ENCODE assay signal across 15 cellular contexts in genomic region chr1:8649875-8650274, GRCh38.
DNase-seq lines count a peak whose midpoint lies in the region; ATAC-seq, FAIRE-seq and TF ChIP-seq lines count a peak whose summit lies in the region.
"Had no signal": no experiment of that assay in that cellular context is flagged by ENCODE, and none has a peak within 500 bp of the region (broad histone marks: within the 10 kb centered on the region; RNA-seq: fewer than 3 reads in every experiment).

No MANE protein-coding gene starts in this region.

- H3K27me3 ChIP-seq in GM12878 (replicated peaks in 1 of 2; ENCODE audit: control insufficient read depth in 2 of 2, insufficient read depth in 2 of 2, low read length in 1 of 2): no peaks in the 10 kb centered on the region

- TF ChIP-seq CTCF in activated CD8-positive, alpha-beta T cell treated with anti-CD3 and anti-CD28 coated beads for 36 hours (IDR thresholded peaks at IDR 0.05): no peak
- TF ChIP-seq CTCF in HEK293 (tag by site-specific recombination; IDR thresholded peaks at IDR 0.05): no peak
- no peak for TF ChIP-seq CTCF in GM12878 (IDR thresholded peaks at IDR 0.05 in 2 of 3, conservative IDR thresholded peaks at IDR 0.05 in 1 of 3; ENCODE audit: control insufficient read depth in 2 of 3, extremely low read depth in 1 of 3, insufficient read depth in 1 of 3, low read depth in 3 of 3, low read length in 3 of 3)
- no peak for TF ChIP-seq CTCF in progenitor cell of endocrine pancreas (IDR thresholded peaks at IDR 0.05; ENCODE audit: unreplicated experiment)

- peaks cover 12% of the 10 kb centered on the region for H3K4me1 ChIP-seq in HEK293 (ENCODE audit: control insufficient read depth, insufficient read depth, low read length)
- peaks cover 61% of the 10 kb centered on the region for H3K4me1 ChIP-seq in GM12878 (ENCODE audit: control insufficient read depth, insufficient read depth, low read length)

- peaks cover 53% of the 10 kb centered on the region for H3K4me1 Mint-ChIP-seq in activated CD8-positive, alpha-beta T cell treated with anti-CD3 and anti-CD28 coated beads, Interleukin-2, amount 10 ng/mL, durations not matched to agents 7 days and 5 days (ENCODE audit: low read depth)
- H3K4me1 Mint-ChIP-seq in activated CD8-positive, alpha-beta T cell treated with anti-CD3 and anti-CD28 coated beads for 36 hours (ENCODE audit: low read depth): peaks cover 50% of the 10 kb centered on the region
- peaks cover 54% of the 10 kb centered on the region for H3K4me1 Mint-ChIP-seq in progenitor cell of endocrine pancreas (ENCODE audit: low read depth)

- no peak overlapping the region for H3K4me3 Mint-ChIP-seq in activated CD8-positive, alpha-beta T cell treated with anti-CD3 and anti-CD28 coated beads, Interleukin-2, amount 10 ng/mL, durations not matched to agents 7 days and 5 days
- H3K4me3 Mint-ChIP-seq in activated CD8-positive, alpha-beta T cell treated with anti-CD3 and anti-CD28 coated beads for 36 hours: no peak overlapping the region
- no peak overlapping the region for H3K4me3 Mint-ChIP-seq in progenitor cell of endocrine pancreas (ENCODE audit: low read depth)
- H3K4me3 Mint-ChIP-seq: B cell; CD4-positive, alpha-beta T cell had no signal

- CTCF ChIA-PET in activated CD8-positive, alpha-beta T cell treated with anti-CD3 and anti-CD28 coated beads, Interleukin-2, amount 10 ng/mL, durations not matched to agents 7 days and 5 days (lab: Charles Lee): interaction anchor here (0.6 to 5.8 kb wide), 3 partner anchors 11 to 220 kb away, joined by 3 to 38 read pairs (median 5); no protein-coding TSS in a partner anchor
- CTCF ChIA-PET in activated CD8-positive, alpha-beta T cell treated with anti-CD3 and anti-CD28 coated beads for 36 hours (lab: Charles Lee): interaction anchor here (1.0 to 1.2 kb wide), 2 partner anchors 10 to 51 kb away, joined by 4 to 5 read pairs; no protein-coding TSS in a partner anchor
- CTCF ChIA-PET in HEK293 (lab: Yijun Ruan, JAX): interaction anchor here (0.6 to 2.1 kb wide), 2 partner anchors 11 to 21 kb away, joined by 3 to 9 read pairs; no protein-coding TSS in a partner anchor
- CTCF ChIA-PET in GM12878 (lab: Yijun Ruan, JAX): interaction anchor here (1.0 to 2.5 kb wide), 4 partner anchors 9 to 199 kb away, joined by 3 to 9 read pairs (median 4); no protein-coding TSS in a partner anchor

- no peak overlapping the region for H3K27ac ChIP-seq in HEK293 (ENCODE audit: extremely low read depth, low read depth, low read length)
- H3K27ac ChIP-seq in GM12878 (ENCODE audit: control insufficient read depth, insufficient read depth): no peak overlapping the region
- H3K27ac ChIP-seq: GM23248 had no signal

- no peaks in the 10 kb centered on the region for H4K20me1 ChIP-seq in GM12878 (ENCODE audit: control insufficient read depth, insufficient read depth)

- peaks cover 13% of the 10 kb centered on the region for H3K36me3 Mint-ChIP-seq in activated CD8-positive, alpha-beta T cell treated with anti-CD3 and anti-CD28 coated beads, Interleukin-2, amount 10 ng/mL, durations not matched to agents 7 days and 5 days (ENCODE audit: low read depth)
- H3K36me3 Mint-ChIP-seq in activated CD8-positive, alpha-beta T cell treated with anti-CD3 and anti-CD28 coated beads for 36 hours (ENCODE audit: low read depth): peaks cover 10% of the 10 kb centered on the region
- H3K36me3 Mint-ChIP-seq in progenitor cell of endocrine pancreas (ENCODE audit: insufficient read depth): peaks cover 15% of the 10 kb centered on the region

- 96% methylated on average over 6 of the region's 6 CpGs for WGBS in GM12878 (ENCODE audit: insufficient coverage, insufficient replicate concordance, low lambda C conversion rate, missing lambda C conversion rate)

- no peaks in the 10 kb centered on the region; a peak in 1 of 3 replicates for H3K36me3 ChIP-seq in HEK293 (ENCODE audit: control insufficient read depth in 2 of 2, insufficient read depth in 1 of 2, low read length in 2 of 2)
- no peaks in the 10 kb centered on the region for H3K36me3 ChIP-seq in GM12878 (ENCODE audit: control insufficient read depth in 2 of 2, insufficient read depth in 2 of 2, low read length in 1 of 2)

- POLR2A ChIA-PET in activated CD8-positive, alpha-beta T cell treated with anti-CD3 and anti-CD28 coated beads, Interleukin-2, amount 10 ng/mL, durations not matched to agents 7 days and 5 days (lab: Charles Lee): interaction anchor here (0.6 kb wide), 1 partner anchor 689 kb away, joined by 4 read pairs; no protein-coding TSS in a partner anchor
- POLR2A ChIA-PET in activated CD8-positive, alpha-beta T cell treated with anti-CD3 and anti-CD28 coated beads for 36 hours (lab: Charles Lee): no interaction called here
- POLR2A ChIA-PET in HEK293 (lab: Yijun Ruan, JAX): no interaction called here
- POLR2A ChIA-PET in GM12878 (lab: Charles Lee): interaction anchor here (0.6 to 4.2 kb wide), 7 partner anchors 12 to 72 kb away, joined by 3 to 40 read pairs (median 4); no protein-coding TSS in a partner anchor

- H3K4me3 ChIP-seq in HEK293 (ENCODE audit: low read depth, low read length) (no peak overlapping the region), GM12878 (no peak overlapping the region)
- H3K4me3 ChIP-seq: GM23248 had no signal

- RAD21 ChIA-PET in GM12878 (lab: Charles Lee; ENCODE audit: unreplicated experiment): interaction anchor here (0.5 to 19.1 kb wide), 4 partner anchors 16 to 88 kb away, joined by 3 to 384 read pairs (median 6); no protein-coding TSS in a partner anchor

- no TSS peak for BruUV-seq in GM12878 (replicated peaks; lab: Mats Ljungman, UMichigan)

- no peak for TF ChIP-seq POLR2A in GM12878 (IDR thresholded peaks at IDR 0.05; ENCODE audit: low read depth, low read length)

- no peak for TF ChIP-seq RAD21 in GM12878 (IDR thresholded peaks at IDR 0.05; ENCODE audit: insufficient read depth, low read depth, low read length)

- H3K79me2 ChIP-seq in GM12878 (ENCODE audit: control insufficient read depth, insufficient read depth, low read length): peaks cover 51% of the 10 kb centered on the region

- FAIRE-seq in GM12878 (lab: Jason Lieb, UNC): no peak
- FAIRE-seq: A204.1, GM12891 had no signal

- H3K9ac ChIP-seq in GM12878 (ENCODE audit: control insufficient read depth, insufficient read depth, low read length): no peak overlapping the region
- H3K9ac ChIP-seq: GM23248 had no signal

- H3K9me3 Mint-ChIP-seq in activated CD8-positive, alpha-beta T cell treated with anti-CD3 and anti-CD28 coated beads, Interleukin-2, amount 10 ng/mL, durations not matched to agents 7 days and 5 days (ENCODE audit: insufficient read depth): no peaks in the 10 kb centered on the region
- H3K9me3 Mint-ChIP-seq in activated CD8-positive, alpha-beta T cell treated with anti-CD3 and anti-CD28 coated beads for 36 hours: no peaks in the 10 kb centered on the region
- no peaks in the 10 kb centered on the region for H3K9me3 Mint-ChIP-seq in progenitor cell of endocrine pancreas (ENCODE audit: low read depth)
- H3K9me3 Mint-ChIP-seq: CD4-positive, alpha-beta T cell had no signal

- peak overlapping the region; percentile 2 for H3K27ac Mint-ChIP-seq in activated CD8-positive, alpha-beta T cell treated with anti-CD3 and anti-CD28 coated beads, Interleukin-2, amount 10 ng/mL, durations not matched to agents 7 days and 5 days
- H3K27ac Mint-ChIP-seq in activated CD8-positive, alpha-beta T cell treated with anti-CD3 and anti-CD28 coated beads for 36 hours: no peak overlapping the region
- peak overlapping the region; percentile 51 for H3K27ac Mint-ChIP-seq in progenitor cell of endocrine pancreas
- H3K27ac Mint-ChIP-seq: B cell; CD4-positive, alpha-beta T cell had no signal

- H2AFZ ChIP-seq in GM12878 (ENCODE audit: control insufficient read depth, low read depth, low read length): no peak overlapping the region
- H2AFZ ChIP-seq: GM23248 had no signal

- ATAC-seq in activated CD8-positive, alpha-beta T cell treated with anti-CD3 and anti-CD28 coated beads, Interleukin-2, amount 10 ng/mL, durations not matched to agents 7 days and 5 days: no peak
- no peak for ATAC-seq in activated CD8-positive, alpha-beta T cell treated with anti-CD3 and anti-CD28 coated beads for 36 hours
- ATAC-seq in GM12878: no peak

- SMC1A ChIA-PET in GM12878 (lab: Charles Lee; ENCODE audit: uncharacterized antibody, unreplicated experiment): interaction anchor here (0.7 to 19.5 kb wide), 6 partner anchors 11 to 89 kb away, joined by 3 to 587 read pairs (median 4); no protein-coding TSS in a partner anchor

- H3K9me3 ChIP-seq in HEK293 (ENCODE audit: control insufficient read depth, insufficient read depth, low read depth, low read length): no peaks in the 10 kb centered on the region
- no peaks in the 10 kb centered on the region for H3K9me3 ChIP-seq in GM12878 (replicated peaks; ENCODE audit: control insufficient read depth, insufficient read depth, low read length)

- in situ Hi-C loops in GM12878 (cut with MboI): no loop called here

- DNase-seq in activated CD8-positive, alpha-beta T cell treated with anti-CD3 and anti-CD28 coated beads, Interleukin-2, amount 10 ng/mL, durations not matched to agents 7 days and 5 days: no peak
- DNase-seq in activated CD8-positive, alpha-beta T cell treated with anti-CD3 and anti-CD28 coated beads for 36 hours: no peak
- DNase-seq in GM12878 (ENCODE audit: low read depth, low spot score) (no peak), progenitor cell of endocrine pancreas (ENCODE audit: low spot score, unreplicated experiment) (no peak), SKM-1 (lab: John Stamatoyannopoulos, UW; ENCODE audit: unreplicated experiment) (no peak)
- DNase-seq in stimulated activated CD4-positive, alpha-beta T cell treated with anti-CD3 and anti-CD28 coated beads, Interleukin-2, amount 100 ng/mL, for 24 hours: no peak
- DNase-seq: C1 segment of cervical spinal cord; CD4-positive, alpha-beta T cell; DMS79; GM23248; H7 had no signal

- no peak for TF ChIP-seq EP300 in GM12878 (IDR thresholded peaks at IDR 0.05; ENCODE audit: borderline replicate concordance in 1 of 2, control insufficient read depth in 1 of 2, low read depth in 2 of 2, low read length in 2 of 2)

- 0 out of 2 replicates have a peak overlapping the region, but pooled peaks have one; percentile 3 for H3K4me2 ChIP-seq in GM12878 (ENCODE audit: control insufficient read depth, insufficient read depth)

- intact Hi-C loops in activated CD8-positive, alpha-beta T cell treated with anti-CD3 and anti-CD28 coated beads for 36 hours (cut with micrococcal nuclease): no loop called here
- intact Hi-C loops in GM12878 (cut with micrococcal nuclease; ENCODE audit: unreplicated experiment): loop anchor here (2.0 kb wide), 1 partner anchor 15 kb away; no protein-coding TSS in a partner anchor

- no peaks in the 10 kb centered on the region for H3K27me3 Mint-ChIP-seq in activated CD8-positive, alpha-beta T cell treated with anti-CD3 and anti-CD28 coated beads, Interleukin-2, amount 10 ng/mL, durations not matched to agents 7 days and 5 days (ENCODE audit: low read depth)
- H3K27me3 Mint-ChIP-seq in activated CD8-positive, alpha-beta T cell treated with anti-CD3 and anti-CD28 coated beads for 36 hours: no peaks in the 10 kb centered on the region
- no peaks in the 10 kb centered on the region for H3K27me3 Mint-ChIP-seq in progenitor cell of endocrine pancreas
- H3K27me3 Mint-ChIP-seq: B cell; CD4-positive, alpha-beta T cell had no signal

TF ChIP-seq in HEK293, 187 proteins besides CTCF, POLR2A, EP300 and RAD21 (continues in another document):
- peak; percentile 96 for TF ChIP-seq ZNF623 (tag by site-specific recombination; IDR thresholded peaks at IDR 0.05)

TF ChIP-seq in GM12878, 131 proteins besides CTCF, POLR2A, EP300 and RAD21 (continues in another document):
- no peak for TF ChIP-seq PML (IDR thresholded peaks at IDR 0.05; ENCODE audit: low read length)

Comparison
In these comparisons a context has a peak if more than half of its experiments do, and no peak if none do; other contexts are left out.
1. POLR2A ChIA-PET loops: an anchor here in activated CD8-positive, alpha-beta T cell treated with anti-CD3 and anti-CD28 coated beads, Interleukin-2, amount 10 ng/mL, durations not matched to agents 7 days and 5 days (0.6 kb wide) and GM12878 (0.6 to 4.2 kb wide); none called in activated CD8-positive, alpha-beta T cell treated with anti-CD3 and anti-CD28 coated beads for 36 hours and HEK293.